ENCODE assay signal across 24 cellular contexts in the genomic region with DNA sequence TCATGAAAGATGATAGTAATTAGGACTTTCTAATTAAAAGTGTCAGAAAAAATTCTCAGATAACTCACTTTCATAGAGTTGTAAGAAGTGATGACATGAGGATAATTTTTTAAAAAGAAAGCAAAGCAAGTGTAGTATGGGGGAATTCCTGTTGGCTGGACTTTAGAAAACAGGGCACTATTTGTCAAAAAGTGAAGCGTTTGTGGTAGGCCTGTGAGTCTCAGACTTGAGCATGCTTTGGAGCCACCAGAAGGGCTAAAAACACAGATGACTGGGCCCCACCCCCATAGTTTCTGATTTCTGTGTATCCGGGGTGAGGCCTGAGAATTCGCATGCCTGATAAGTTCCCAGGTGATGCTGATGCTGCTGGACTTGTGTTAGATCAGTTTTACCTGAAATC.
"Had no signal": no experiment of that assay in that cellular context is flagged by ENCODE, and none has a peak within 500 bp of the region (broad histone marks: within the 10 kb centered on the region; RNA-seq: fewer than 3 reads in every experiment).

No MANE protein-coding gene starts in this region.

- H3K9me3 Mint-ChIP-seq: activated B cell treated with CpG ODN at 0.5 μM for 24 hours; activated naive CD4-positive, alpha-beta T cell treated with anti-CD3 and anti-CD28 coated beads, Interleukin-2, amount 50 U/mL, for 24 hours had no signal

- H3K4me3 Mint-ChIP-seq: activated B cell treated with CpG ODN at 0.5 μM for 24 hours; activated CD4-positive, alpha-beta memory T cell treated with anti-CD3 and anti-CD28 coated beads, Interleukin-2, amount 10 ng/mL, durations not matched to agents 7 days and 5 days; activated CD4-positive, alpha-beta T cell treated with anti-CD3 and anti-CD28 coated beads, Interleukin-2, amount 10 ng/mL, durations not matched to agents 7 days and 5 days; activated naive CD4-positive, alpha-beta T cell treated with anti-CD3 and anti-CD28 coated beads, Interleukin-2, amount 50 U/mL, for 24 hours; T-cell had no signal

- H3K27me3 Mint-ChIP-seq: activated B cell treated with CpG ODN at 0.5 μM for 24 hours; activated CD4-positive, alpha-beta memory T cell treated with anti-CD3 and anti-CD28 coated beads, Interleukin-2, amount 10 ng/mL, durations not matched to agents 7 days and 5 days; activated CD4-positive, alpha-beta T cell treated with anti-CD3 and anti-CD28 coated beads, Interleukin-2, amount 10 ng/mL, durations not matched to agents 7 days and 5 days; activated naive CD4-positive, alpha-beta T cell treated with anti-CD3 and anti-CD28 coated beads, Interleukin-2, amount 50 U/mL, for 24 hours; T-cell had no signal

- ATAC-seq: body of pancreas, Panc1, Right ventricle myocardium inferior, T-cell had no signal

- DNase-seq: activated B cell treated with CpG ODN at 0.5 μM for 24 hours; activated CD4-positive, alpha-beta memory T cell treated with anti-CD3 and anti-CD28 coated beads, Interleukin-2, amount 10 ng/mL, durations not matched to agents 7 days and 5 days; activated CD4-positive, alpha-beta T cell treated with anti-CD3 and anti-CD28 coated beads for 1 hour; activated CD4-positive, alpha-beta T cell treated with anti-CD3 and anti-CD28 coated beads, Interleukin-2, amount 10 ng/mL, durations not matched to agents 7 days and 5 days; activated CD8-positive, alpha-beta memory T cell treated with anti-CD3 and anti-CD28 coated beads, Interleukin-2, amount 50 U/mL, for 4 hours; body of pancreas; central memory CD4-positive, alpha-beta T cell; MV-4-11; NCI-H1092 treated with DMSO at 0.1 percent for 48 hours; NCI-H1417 treated with DMSO at 0.1 percent for 48 hours; NCI-H187; NCI-H2081; NCI-H510A treated with DMSO at 0.1 percent for 48 hours; NCI-H69; RPMI8226; T-cell; T-helper 2 cell; T1000 had no signal

- H3K27ac ChIP-seq: ascending aorta, body of pancreas, coronary artery, SK-N-MC had no signal

- H3K36me3 Mint-ChIP-seq: activated naive CD4-positive, alpha-beta T cell treated with anti-CD3 and anti-CD28 coated beads, Interleukin-2, amount 50 U/mL, for 24 hours; T-cell had no signal

- H3K27me3 ChIP-seq: ascending aorta, body of pancreas had no signal

- H3K9me3 ChIP-seq: ascending aorta, body of pancreas had no signal

- H3K4me3 ChIP-seq: ascending aorta, body of pancreas, coronary artery, SK-N-MC had no signal

- H3K4me1 Mint-ChIP-seq: activated B cell treated with CpG ODN at 0.5 μM for 24 hours; activated CD4-positive, alpha-beta memory T cell treated with anti-CD3 and anti-CD28 coated beads, Interleukin-2, amount 10 ng/mL, durations not matched to agents 7 days and 5 days; activated CD4-positive, alpha-beta T cell treated with anti-CD3 and anti-CD28 coated beads, Interleukin-2, amount 10 ng/mL, durations not matched to agents 7 days and 5 days; activated naive CD4-positive, alpha-beta T cell treated with anti-CD3 and anti-CD28 coated beads, Interleukin-2, amount 50 U/mL, for 24 hours; T-cell had no signal

- H3K27ac Mint-ChIP-seq: activated B cell treated with CpG ODN at 0.5 μM for 24 hours; activated CD4-positive, alpha-beta memory T cell treated with anti-CD3 and anti-CD28 coated beads, Interleukin-2, amount 10 ng/mL, durations not matched to agents 7 days and 5 days; activated CD4-positive, alpha-beta T cell treated with anti-CD3 and anti-CD28 coated beads, Interleukin-2, amount 10 ng/mL, durations not matched to agents 7 days and 5 days; activated naive CD4-positive, alpha-beta T cell treated with anti-CD3 and anti-CD28 coated beads, Interleukin-2, amount 50 U/mL, for 24 hours; T-cell had no signal

- H3K36me3 ChIP-seq: ascending aorta had no signal

- H3K4me1 ChIP-seq: ascending aorta, body of pancreas had no signal
